In genomic region chr22:38923463-38924196, GRCh38 we compare ENCODE assay signal across 8 cellular contexts. TPM values are rescaled to one million over a fixed set of nuclear protein-coding genes. Genes with fewer than 3 reads are reported as not detected.
DNase-seq lines count a peak whose midpoint lies in the region; ATAC-seq and TF ChIP-seq lines count a peak whose summit lies in the region.

No MANE protein-coding gene starts in this region.

- TF ChIP-seq CTCF in AG04450 (IDR thresholded peaks at IDR 0.05; ENCODE audit: low read depth, low read length): peak; percentile 48
- TF ChIP-seq CTCF in WI38 (IDR thresholded peaks at IDR 0.05; ENCODE audit: low read depth, low read length): no peak
- TF ChIP-seq CTCF in GM20000 (IDR thresholded peaks at IDR 0.05; ENCODE audit: extremely low read depth, missing control alignments): no peak

- no peaks in the 10 kb centered on the region for H3K9me3 ChIP-seq in AG04450 (ENCODE audit: control insufficient read depth, insufficient read depth, low read length)

- ATAC-seq in Right ventricle myocardium superior (ENCODE audit: poor library complexity): peak; percentile 94

- DNase-seq in AG04450 (ENCODE audit: low read depth, low spot score) (peak; percentile 64), M059J (ENCODE audit: low read depth) (peak; percentile 83), Right ventricle myocardium superior (peak; percentile 76), pulmonary artery endothelial cell (ENCODE audit: low read depth, low spot score) (peak; percentile 32), GM20000 (ENCODE audit: low spot score) (no peak), GF-D8 (lab: John Stamatoyannopoulos, UW) (no peak)
- DNase-seq in NK-92 treated with Interleukin-12 subunit alpha and Interleukin-12 subunit beta, amount 100 ng/mL, for 24 hours (lab: John Stamatoyannopoulos, UW): no peak

- H3K27me3 ChIP-seq in AG04450 (ENCODE audit: control insufficient read depth, insufficient read depth, low read length): peaks cover 8% of the 10 kb centered on the region

- CTCF ChIA-PET in AG04450 (lab: Charles Lee): interaction anchor here (1.3 to 1.5 kb wide), 2 partner anchors 54 to 155 kb away, joined by 3 to 8 read pairs; no protein-coding TSS in a partner anchor

- H3K4me3 ChIP-seq in AG04450 (ENCODE audit: low read depth, low read length) (peak overlapping the region; percentile 52), WI38 (ENCODE audit: low read depth, low read length) (peak overlapping the region; percentile 49)

- intact Hi-C loops in Right ventricle myocardium superior (cut with DNase I): loop anchor here (5.0 kb wide), 1 partner anchor 51 kb away; the partner anchor contains the start of gene CBX6

- POLR2A ChIA-PET in AG04450 (lab: Yijun Ruan, JAX): interaction anchor here (0.8 kb wide), 1 partner anchor 52 kb away, joined by 3 read pairs; the partner anchor contains the start of gene CBX6

- H3K27ac ChIP-seq in AG04450 (ENCODE audit: low read depth, low read length): peak overlapping the region; percentile 82

RNA-seq across cellular contexts. Expression of gene APOBEC3A, which starts 33.8 kb away (rescaled TPM):
- not detected in 2 replicates for polyA plus RNA-seq in AG04450 (2011; rRNA removed)
- polyA minus RNA-seq in AG04450 (2011; rRNA and poly(A)+ RNA removed): not detected in 2 replicates
- not detected in 2 replicates for total RNA-seq in M059J (2014; rRNA removed; shearing (Covaris generic))
- total RNA-seq in Right ventricle myocardium superior (0.35 TPM), pulmonary artery endothelial cell (not detected in 2 replicates)

RNA-seq across cellular contexts. Expression of gene CBX6, which starts 51.6 kb away (rescaled TPM):
- polyA plus RNA-seq in AG04450 (2011; rRNA removed): 14.7 and 19.8 TPM in 2 replicates
- 57.6 and 66.9 TPM in 2 replicates for polyA minus RNA-seq in AG04450 (2011; rRNA and poly(A)+ RNA removed)
- total RNA-seq in M059J (2014; rRNA removed; shearing (Covaris generic)): 12.2 and 18.4 TPM in 2 replicates
- total RNA-seq in Right ventricle myocardium superior (36.1 TPM), pulmonary artery endothelial cell (42.1 and 46.1 TPM in 2 replicates)

RNA-seq across cellular contexts. Expression of gene APOBEC3B, which starts 58.5 kb away (rescaled TPM):
- polyA plus RNA-seq in AG04450 (2011; rRNA removed): 12.5 TPM in 2 replicates
- polyA minus RNA-seq in AG04450 (2011; rRNA and poly(A)+ RNA removed): 11.4 and 12.7 TPM in 2 replicates
- total RNA-seq in M059J (2014; rRNA removed; shearing (Covaris generic)): 14.8 and 22.6 TPM in 2 replicates
- total RNA-seq in Right ventricle myocardium superior (0.75 TPM), pulmonary artery endothelial cell (2.4 and 4.2 TPM in 2 replicates)

Comparison
In these comparisons a context has a peak if more than half of its experiments do, and no peak if none do; other contexts are left out.
1. DNase-seq: peak in AG04450 (single experiment), M059J (single experiment), Right ventricle myocardium superior (single experiment) and pulmonary artery endothelial cell (single experiment); none in NK-92 treated with Interleukin-12 subunit alpha and Interleukin-12 subunit beta, amount 100 ng/mL, for 24 hours (single experiment), GM20000 (single experiment) and GF-D8 (single experiment).